Comparison of ENCODE assay signal across 15 cellular contexts in genomic region chr4:40686081-40686913, GRCh38. TPM values are rescaled to one million over a fixed set of nuclear protein-coding genes. Genes with fewer than 3 reads are reported as not detected.
DNase-seq lines count a peak whose midpoint lies in the region; ATAC-seq, FAIRE-seq and TF ChIP-seq lines count a peak whose summit lies in the region.
"Had no signal": no experiment of that assay in that cellular context is flagged by ENCODE, and none has a peak within 500 bp of the region (broad histone marks: within the 10 kb centered on the region; RNA-seq: fewer than 3 reads in every experiment).

No MANE protein-coding gene starts in this region.

- H3K18ac ChIP-seq in IMR-90 (ENCODE audit: low read depth, low read length): no peak overlapping the region
- H3K18ac ChIP-seq in trophoblast cell (ENCODE audit: low read length): no peak overlapping the region

- H3K79me2 ChIP-seq in GM12878 (ENCODE audit: control insufficient read depth, insufficient read depth, low read length) (no peaks in the 10 kb centered on the region), trophoblast cell (ENCODE audit: control insufficient read depth, insufficient read depth, low read length, poor library complexity) (no peaks in the 10 kb centered on the region)

- no peaks in the 10 kb centered on the region for H3K9me1 ChIP-seq in IMR-90 (ENCODE audit: insufficient read depth, low read length)

- H2AK5ac ChIP-seq in IMR-90 (ENCODE audit: low read depth, low read length) (no peak overlapping the region; the same call in 1 of the 2 replicates), trophoblast cell (ENCODE audit: low read length) (no peak overlapping the region)

- POLR2A ChIA-PET in IMR-90 (lab: Charles Lee; ENCODE audit: unreplicated experiment) (no interaction called here), GM12878 (lab: Charles Lee) (interaction anchor here (0.6 to 0.7 kb wide), 2 partner anchors 64 to 639 kb away, joined by 3 to 4 read pairs; no protein-coding TSS in a partner anchor)

- FAIRE-seq in GM12878 (lab: Jason Lieb, UNC): no peak
- FAIRE-seq: H1 had no signal

- H3K27me3 ChIP-seq in IMR-90 (ENCODE audit: control insufficient read depth, insufficient read depth, low read length) (no peaks in the 10 kb centered on the region), GM12878 (replicated peaks in 1 of 2; ENCODE audit: control insufficient read depth in 2 of 2, insufficient read depth in 2 of 2, low read length in 1 of 2) (no peaks in the 10 kb centered on the region), trophoblast cell (ENCODE audit: insufficient read depth, low read length) (no peaks in the 10 kb centered on the region), BE2C (no peaks in the 10 kb centered on the region)
- H3K27me3 ChIP-seq: BLaER1 had no signal

- no peak for ATAC-seq in IMR-90 (ENCODE audit: low read depth)
- ATAC-seq in GM12878: peak; percentile 60
- ATAC-seq: Panc1 had no signal

- SMC1A ChIA-PET in GM12878 (lab: Charles Lee; ENCODE audit: uncharacterized antibody, unreplicated experiment): interaction anchor here (1.1 kb wide), 1 partner anchor 33 kb away, joined by 3 read pairs; no protein-coding TSS in a partner anchor

- TF ChIP-seq POLR2A in IMR-90 (IDR thresholded peaks at IDR 0.05; ENCODE audit: low read depth, low read length) (no peak), GM12878 (IDR thresholded peaks at IDR 0.05; ENCODE audit: low read depth, low read length) (no peak)

- peak overlapping the region; percentile 39; the same call in 1 of the 2 replicates for H2BK20ac ChIP-seq in IMR-90 (ENCODE audit: low read depth, low read length)

- in situ Hi-C loops in IMR-90 (cut with MboI; ENCODE audit: low sequenced_read_pairs) (no loop called here), GM12878 (cut with MboI) (no loop called here)

- H2AFZ ChIP-seq in IMR-90 (replicated peaks; ENCODE audit: low read length, poor library complexity) (no peak overlapping the region), GM12878 (ENCODE audit: control insufficient read depth, low read depth, low read length) (peak overlapping the region; percentile 15), trophoblast cell (ENCODE audit: insufficient read depth, low read length, poor library complexity) (no peak overlapping the region)

- no peak overlapping the region for H3K56ac ChIP-seq in IMR-90 (ENCODE audit: extremely low read depth, insufficient read depth, low read length)

- TF ChIP-seq RAD21 in IMR-90 (IDR thresholded peaks at IDR 0.05; ENCODE audit: low read length): no peak
- TF ChIP-seq RAD21 in GM12878 (IDR thresholded peaks at IDR 0.05; ENCODE audit: insufficient read depth, low read depth, low read length): no peak

- no peak for TF ChIP-seq CTCF in IMR-90 (conservative IDR thresholded peaks at IDR 0.05; ENCODE audit: low read depth, low read length)
- TF ChIP-seq CTCF in GM12878 (IDR thresholded peaks at IDR 0.05 in 2 of 3, conservative IDR thresholded peaks at IDR 0.05 in 1 of 3; ENCODE audit: control insufficient read depth in 2 of 3, extremely low read depth in 1 of 3, insufficient read depth in 1 of 3, low read depth in 3 of 3, low read length in 3 of 3): no peak
- TF ChIP-seq CTCF in BE2C (IDR thresholded peaks at IDR 0.05; ENCODE audit: low read depth, low read length): no peak

- no peak overlapping the region for H2AK9ac ChIP-seq in IMR-90 (replicated peaks; ENCODE audit: low read depth, low read length, poor library complexity)

- no peak overlapping the region; the same call in 2 of the 3 replicates for H2BK15ac ChIP-seq in IMR-90 (ENCODE audit: low read depth, low read length)

- no peak overlapping the region; the same call in 1 of the 2 replicates for H2BK120ac ChIP-seq in IMR-90 (ENCODE audit: low read depth, low read length)
- H2BK120ac ChIP-seq in trophoblast cell (ENCODE audit: insufficient read depth, low read length, poor library complexity): peak overlapping the region; percentile 56

- CTCF ChIA-PET in IMR-90 (lab: Yijun Ruan, JAX) (no interaction called here), GM12878 (lab: Yijun Ruan, JAX) (interaction anchor here (0.6 kb wide), 1 partner anchor 173 kb away, joined by 3 read pairs; no protein-coding TSS in a partner anchor)

- no peaks in the 10 kb centered on the region for H3K4me1 ChIP-seq in IMR-90 (ENCODE audit: control insufficient read depth, insufficient read depth, low read length)
- peaks cover 5% of the 10 kb centered on the region for H3K4me1 ChIP-seq in GM12878 (ENCODE audit: control insufficient read depth, insufficient read depth, low read length)
- H3K4me1 ChIP-seq in trophoblast cell (ENCODE audit: control insufficient read depth in 1 of 2, insufficient read depth in 2 of 2, low read length in 2 of 2): peaks cover 0 to 8% of the 10 kb centered on the region in 2 experiments
- H3K4me1 ChIP-seq in BE2C: no peaks in the 10 kb centered on the region
- H3K4me1 ChIP-seq: BLaER1 had no signal

- H4K20me1 ChIP-seq in IMR-90 (ENCODE audit: insufficient read depth, low read length): no peaks in the 10 kb centered on the region
- H4K20me1 ChIP-seq in GM12878 (ENCODE audit: control insufficient read depth, insufficient read depth): no peaks in the 10 kb centered on the region
- H4K20me1 ChIP-seq: BLaER1 had no signal

- no peak overlapping the region for H3K4me3 ChIP-seq in IMR-90 (ENCODE audit: insufficient read depth, low read depth, low read length)
- no peak overlapping the region for H3K4me3 ChIP-seq in GM12878
- H3K4me3 ChIP-seq in trophoblast cell (ENCODE audit: low read depth, low read length): no peak overlapping the region
- no peak overlapping the region for H3K4me3 ChIP-seq in BE2C (ENCODE audit: low read depth, low read length)
- H3K4me3 ChIP-seq: BLaER1 had no signal

- H2BK5ac ChIP-seq in IMR-90 (ENCODE audit: low read depth, low read length, poor library complexity, severe bottlenecking) (no peak overlapping the region), trophoblast cell (ENCODE audit: low read depth, low read length, poor library complexity) (no peak overlapping the region)

- H3K4me2 ChIP-seq in IMR-90 (ENCODE audit: low read depth, low read length) (no peak overlapping the region), GM12878 (ENCODE audit: control insufficient read depth, insufficient read depth) (peak overlapping the region; percentile 65), trophoblast cell (ENCODE audit: low read length) (no peak overlapping the region)
- H3K4me2 ChIP-seq: BLaER1, KMS-11 had no signal

- H3K14ac ChIP-seq in IMR-90 (replicated peaks; ENCODE audit: low read depth, low read length): no peak overlapping the region
- H3K14ac ChIP-seq in trophoblast cell (ENCODE audit: low read length): no peak overlapping the region

- BruUV-seq in IMR-90 (replicated peaks; lab: Mats Ljungman, UMichigan) (no TSS peak), GM12878 (replicated peaks; lab: Mats Ljungman, UMichigan) (no TSS peak)

- WGBS in IMR-90 (ENCODE audit: extremely low coverage in 2 of 2, insufficient read length in 1 of 2), 2 experiments: 79% methylated on average over 4 of the region's 8 CpGs; no CpG with 5 or more reads in 1 of the 2 experiments
- WGBS in GM12878 (ENCODE audit: insufficient coverage, insufficient replicate concordance, low lambda C conversion rate, missing lambda C conversion rate): 57% methylated on average over 8 of the region's 8 CpGs
- no CpG with 5 or more reads among the region's 8 CpGs for WGBS in trophoblast cell (ENCODE audit: extremely low coverage, insufficient coverage, insufficient read length)

- no peak overlapping the region for H4K12ac ChIP-seq in trophoblast cell (ENCODE audit: low read depth, low read length)

- no peak for TF ChIP-seq EP300 in GM12878 (IDR thresholded peaks at IDR 0.05; ENCODE audit: borderline replicate concordance in 1 of 2, control insufficient read depth in 1 of 2, low read depth in 2 of 2, low read length in 2 of 2)

- H3K27ac ChIP-seq in IMR-90 (ENCODE audit: insufficient read depth, low read length) (no peak overlapping the region), GM12878 (ENCODE audit: control insufficient read depth, insufficient read depth) (peak overlapping the region; percentile 10), trophoblast cell (ENCODE audit: low read depth, low read length) (no peak overlapping the region)
- H3K27ac ChIP-seq: BLaER1, KMS-11 had no signal

- H3K4ac ChIP-seq in IMR-90 (ENCODE audit: low read depth, low read length): no peak overlapping the region
- H3K4ac ChIP-seq in trophoblast cell (ENCODE audit: low read depth, low read length): no peak overlapping the region

- H3K9me3 ChIP-seq in IMR-90 (ENCODE audit: control insufficient read depth, insufficient read depth, low read length) (no peaks in the 10 kb centered on the region), GM12878 (replicated peaks; ENCODE audit: control insufficient read depth, insufficient read depth, low read length) (no peaks in the 10 kb centered on the region), trophoblast cell (ENCODE audit: insufficient read depth, low read depth, low read length) (no peaks in the 10 kb centered on the region), BE2C (no peaks in the 10 kb centered on the region)
- H3K9me3 ChIP-seq: BLaER1 had no signal

- H4K8ac ChIP-seq in IMR-90 (ENCODE audit: low read depth in 2 of 2, low read length in 2 of 2) (no peak overlapping the region), trophoblast cell (ENCODE audit: low read depth, low read length) (no peak overlapping the region)

- RAD21 ChIA-PET in GM12878 (lab: Charles Lee; ENCODE audit: unreplicated experiment): interaction anchor here (0.7 to 1.2 kb wide), 3 partner anchors 13 to 449 kb away, joined by 3 to 4 read pairs (median 4); no protein-coding TSS in a partner anchor

- H3K9ac ChIP-seq in IMR-90 (ENCODE audit: low read depth, low read length) (no peak overlapping the region), GM12878 (ENCODE audit: control insufficient read depth, insufficient read depth, low read length) (no peak overlapping the region), trophoblast cell (ENCODE audit: low read length) (no peak overlapping the region)
- H3K9ac ChIP-seq: BLaER1, KMS-11 had no signal

- H3K36me3 ChIP-seq in IMR-90 (ENCODE audit: control insufficient read depth, insufficient read depth, low read length): no peaks in the 10 kb centered on the region
- no peaks in the 10 kb centered on the region for H3K36me3 ChIP-seq in GM12878 (ENCODE audit: control insufficient read depth in 2 of 2, insufficient read depth in 2 of 2, low read length in 1 of 2)
- H3K36me3 ChIP-seq in trophoblast cell (ENCODE audit: control insufficient read depth in 1 of 2, insufficient read depth in 2 of 2, low read length in 2 of 2): no peaks in the 10 kb centered on the region
- no peaks in the 10 kb centered on the region for H3K36me3 ChIP-seq in BE2C
- H3K36me3 ChIP-seq: BLaER1 had no signal

- peak overlapping the region; percentile 74 for H2BK12ac ChIP-seq in trophoblast cell (ENCODE audit: low read length)

- H3K23ac ChIP-seq in IMR-90 (ENCODE audit: low read depth, low read length) (no peak overlapping the region), trophoblast cell (ENCODE audit: low read length) (no peak overlapping the region)

- H4K91ac ChIP-seq in IMR-90 (ENCODE audit: insufficient read depth, low read depth, low read length) (no peak overlapping the region), trophoblast cell (ENCODE audit: low read depth, low read length) (peak overlapping the region; percentile 51)

- H4K5ac ChIP-seq in IMR-90 (ENCODE audit: low read depth, low read length): no peak overlapping the region

- dilution Hi-C loops in IMR-90 (cut with HindIII; ENCODE audit: low sequenced_read_pairs, unreplicated experiment): no loop called here

- no peaks in the 10 kb centered on the region for H3K79me1 ChIP-seq in IMR-90 (ENCODE audit: low read depth in 1 of 2, low read length in 2 of 2)
- H3K79me1 ChIP-seq in trophoblast cell (ENCODE audit: low read length): no peaks in the 10 kb centered on the region

- DNase-seq in DMS53 treated with DMSO at 0.1 percent for 48 hours (lab: John Stamatoyannopoulos, UW; ENCODE audit: unreplicated experiment): peak; percentile 55
- DNase-seq in IMR-90: no peak
- DNase-seq in GM12878 (ENCODE audit: low read depth, low spot score): no peak
- peak in 1 of 2 donors; percentile 37 for DNase-seq in trophoblast cell
- DNase-seq in activated CD4-positive, CD25-positive, alpha-beta regulatory T cell (lab: John Stamatoyannopoulos, UW): no peak
- no peak for DNase-seq in BE2C
- no peak for DNase-seq in A172 (ENCODE audit: low spot score)
- DNase-seq: NCI-H1092, NCI-H446, NCI-H748 treated with DMSO at 0.1 percent for 48 hours, Right ventricle myocardium superior had no signal

- intact Hi-C loops in IMR-90 (cut with micrococcal nuclease) (no loop called here), GM12878 (cut with micrococcal nuclease; ENCODE audit: unreplicated experiment) (no loop called here)

RNA-seq across cellular contexts. Expression of gene RBM47, which starts 56.6 kb away (rescaled TPM):
- total RNA-seq in IMR-90 (2012; rRNA removed) (0.83 and 1.1 TPM in 2 replicates), GM12878 (2014; rRNA removed) (40.6 and 43.1 TPM in 2 replicates), GM12878 (2014; rRNA removed; fragmentation: Illumina TruSeq; extraction: Trizol) (23.7 and 24.4 TPM in 2 replicates), GM12878 (2021) (43.0 and 45.0 TPM in 2 replicates)
- polyA plus RNA-seq in IMR-90 (2012; rRNA removed) (0.44 and 0.59 TPM in 2 replicates), GM12878 (2011; rRNA removed) (21.8 and 23.6 TPM in 2 replicates), GM12878 (2014; fragmentation: Illumina TruSeq; extraction: Trizol) (16.9 and 18.1 TPM in 2 replicates), GM12878 (2014; fragmentation: Nextera tagmentation; extraction: Ambion mirVana) (10 to 100 TPM in 1 of 2 experiments, 1 to 10 TPM in 1; 7.9 to 10.1 TPM), GM12878 (2014; rRNA removed) (33.6 and 37.1 TPM in 2 replicates), GM12878 (2016; fragmentation: Nextera tagmentation; extraction: Ambion mirVana) (10 to 100 TPM; 40.5 to 40.6 TPM)
- polyA plus RNA-seq in IMR-90 (2012; cell fraction: cytosol; rRNA removed): 1.1 and 1.6 TPM in 2 replicates
- 0.41 and 0.99 TPM in 2 replicates for polyA plus RNA-seq in IMR-90 (2012; cell fraction: nucleus; rRNA removed; ENCODE audit: low replicate concordance)
- 158 and 160 TPM in 2 replicates for total RNA-seq in GM12878 (2013; cell fraction: nucleolus; rRNA removed)
- 12.4 TPM for polyA plus RNA-seq in GM12878 (2011; ENCODE audit: low read depth)
- polyA plus RNA-seq in GM12878 (2011; cell fraction: cytosol; rRNA removed): 25.9 and 36.2 TPM in 2 replicates
- 29.5 and 41.9 TPM in 2 replicates for polyA plus RNA-seq in GM12878 (2011; cell fraction: nucleus; rRNA removed)
- 12.3 and 16.9 TPM in 2 replicates for polyA plus RNA-seq in GM12878 (2012)
- 32.3 and 53.0 TPM in 2 replicates for polyA minus RNA-seq in GM12878 (2011; rRNA and poly(A)+ RNA removed)
- 22.3 and 26.3 TPM in 2 replicates for polyA minus RNA-seq in GM12878 (2011; cell fraction: cytosol; rRNA and poly(A)+ RNA removed)
- polyA minus RNA-seq in GM12878 (2011; cell fraction: nucleus; rRNA and poly(A)+ RNA removed): 31.8 and 53.8 TPM in 2 replicates
- 45.7 and 49.2 TPM in 2 replicates for polyA plus RNA-seq in trophoblast cell (2013)
- polyA plus RNA-seq in BE2C (2012; ENCODE audit: insufficient read depth, insufficient read length, low read depth): not detected
- 2.8 and 4.9 TPM in 2 replicates for total RNA-seq in A172 (2014; rRNA removed; shearing (Covaris generic))
